Comparison of ENCODE assay signal across 1 cellular context in the genomic region with DNA sequence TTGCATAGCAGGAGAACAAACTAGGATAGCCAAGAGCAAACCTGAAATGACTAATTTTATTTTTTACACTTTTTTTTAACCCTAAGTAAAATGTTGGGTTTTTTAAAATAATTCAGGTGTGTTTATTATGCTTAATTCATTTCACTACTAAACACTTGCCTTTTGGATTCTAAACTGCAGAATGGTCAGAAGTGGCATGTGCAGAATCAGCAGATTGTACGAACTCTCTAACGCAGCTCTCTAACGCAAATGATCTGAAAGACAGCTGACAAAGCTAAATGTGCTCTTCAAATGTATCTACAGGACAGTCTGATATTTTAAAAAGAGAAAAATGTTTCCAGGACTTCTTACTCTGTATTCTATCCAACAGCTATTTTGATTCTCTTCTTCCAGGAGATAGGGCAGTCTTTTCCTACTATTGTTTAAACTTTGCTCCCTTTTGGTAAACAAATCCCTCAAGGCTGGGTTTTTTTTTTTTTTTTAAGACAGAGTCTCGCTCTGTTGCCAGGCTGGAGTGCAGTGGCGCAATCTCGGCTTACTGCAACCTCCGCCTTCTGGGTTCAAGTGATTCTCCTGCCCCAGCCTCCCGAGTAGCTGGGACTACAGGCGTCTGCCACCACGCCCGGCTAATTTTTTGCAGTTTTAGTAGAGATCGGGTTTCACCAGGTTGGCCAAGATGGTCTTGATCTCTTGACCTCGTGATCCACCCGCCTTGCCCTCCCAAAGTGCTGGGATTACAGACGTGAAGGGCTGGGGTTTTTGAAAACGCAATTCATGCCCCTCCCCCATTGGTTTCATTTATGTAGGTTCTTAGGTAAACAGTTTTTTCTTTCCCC.
TF ChIP-seq lines count a peak whose summit lies in the region.

No MANE protein-coding gene starts in this region.

TF ChIP-seq in HepG2, 621 proteins besides CTCF, POLR2A, EP300 and RAD21 (continued from another document and continues in another):
- TF ChIP-seq ZMYM3 (CRISPR knock-in tag; IDR thresholded peaks at IDR 0.05): peak; percentile 99
- TF ChIP-seq, protein P1, sequence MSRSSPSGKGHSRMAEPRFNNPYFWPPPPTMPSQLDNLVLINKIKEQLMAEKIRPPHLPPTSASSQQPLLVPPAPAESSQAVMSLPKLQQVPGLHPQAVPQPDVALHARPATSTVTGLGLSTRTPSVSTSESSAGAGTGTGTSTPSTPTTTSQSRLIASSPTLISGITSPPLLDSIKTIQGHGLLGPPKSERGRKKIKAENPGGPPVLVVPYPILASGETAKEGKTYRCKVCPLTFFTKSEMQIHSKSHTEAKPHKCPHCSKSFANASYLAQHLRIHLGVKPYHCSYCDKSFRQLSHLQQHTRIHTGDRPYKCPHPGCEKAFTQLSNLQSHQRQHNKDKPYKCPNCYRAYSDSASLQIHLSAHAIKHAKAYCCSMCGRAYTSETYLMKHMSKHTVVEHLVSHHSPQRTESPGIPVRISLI (CRISPR knock-in tag; IDR thresholded peaks at IDR 0.05; ENCODE audit: borderline replicate concordance): peak; percentile 95
- 0 out of 2 replicates have a peak, but pooled peaks have one; percentile 20 for TF ChIP-seq ZSCAN21 (CRISPR knock-in tag; IDR thresholded peaks at IDR 0.05; ENCODE audit: borderline replicate concordance)
- peak; percentile 97 for TF ChIP-seq GFI1 (CRISPR knock-in tag; IDR thresholded peaks at IDR 0.05; ENCODE audit: borderline replicate concordance)
- TF ChIP-seq GLI4 (CRISPR knock-in tag; IDR thresholded peaks at IDR 0.05; ENCODE audit: borderline replicate concordance): no peak
- TF ChIP-seq, protein P2, sequence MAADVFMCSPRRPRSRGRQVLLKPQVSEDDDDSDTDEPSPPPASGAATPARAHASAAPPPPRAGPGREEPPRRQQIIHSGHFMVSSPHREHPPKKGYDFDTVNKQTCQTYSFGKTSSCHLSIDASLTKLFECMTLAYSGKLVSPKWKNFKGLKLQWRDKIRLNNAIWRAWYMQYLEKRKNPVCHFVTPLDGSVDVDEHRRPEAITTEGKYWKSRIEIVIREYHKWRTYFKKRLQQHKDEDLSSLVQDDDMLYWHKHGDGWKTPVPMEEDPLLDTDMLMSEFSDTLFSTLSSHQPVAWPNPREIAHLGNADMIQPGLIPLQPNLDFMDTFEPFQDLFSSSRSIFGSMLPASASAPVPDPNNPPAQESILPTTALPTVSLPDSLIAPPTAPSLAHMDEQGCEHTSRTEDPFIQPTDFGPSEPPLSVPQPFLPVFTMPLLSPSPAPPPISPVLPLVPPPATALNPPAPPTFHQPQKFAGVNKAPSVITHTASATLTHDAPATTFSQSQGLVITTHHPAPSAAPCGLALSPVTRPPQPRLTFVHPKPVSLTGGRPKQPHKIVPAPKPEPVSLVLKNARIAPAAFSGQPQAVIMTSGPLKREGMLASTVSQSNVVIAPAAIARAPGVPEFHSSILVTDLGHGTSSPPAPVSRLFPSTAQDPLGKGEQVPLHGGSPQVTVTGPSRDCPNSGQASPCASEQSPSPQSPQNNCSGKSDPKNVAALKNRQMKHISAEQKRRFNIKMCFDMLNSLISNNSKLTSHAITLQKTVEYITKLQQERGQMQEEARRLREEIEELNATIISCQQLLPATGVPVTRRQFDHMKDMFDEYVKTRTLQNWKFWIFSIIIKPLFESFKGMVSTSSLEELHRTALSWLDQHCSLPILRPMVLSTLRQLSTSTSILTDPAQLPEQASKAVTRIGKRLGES (CRISPR knock-in tag; IDR thresholded peaks at IDR 0.05; ENCODE audit: borderline replicate concordance): no peak
- TF ChIP-seq, protein P3, sequence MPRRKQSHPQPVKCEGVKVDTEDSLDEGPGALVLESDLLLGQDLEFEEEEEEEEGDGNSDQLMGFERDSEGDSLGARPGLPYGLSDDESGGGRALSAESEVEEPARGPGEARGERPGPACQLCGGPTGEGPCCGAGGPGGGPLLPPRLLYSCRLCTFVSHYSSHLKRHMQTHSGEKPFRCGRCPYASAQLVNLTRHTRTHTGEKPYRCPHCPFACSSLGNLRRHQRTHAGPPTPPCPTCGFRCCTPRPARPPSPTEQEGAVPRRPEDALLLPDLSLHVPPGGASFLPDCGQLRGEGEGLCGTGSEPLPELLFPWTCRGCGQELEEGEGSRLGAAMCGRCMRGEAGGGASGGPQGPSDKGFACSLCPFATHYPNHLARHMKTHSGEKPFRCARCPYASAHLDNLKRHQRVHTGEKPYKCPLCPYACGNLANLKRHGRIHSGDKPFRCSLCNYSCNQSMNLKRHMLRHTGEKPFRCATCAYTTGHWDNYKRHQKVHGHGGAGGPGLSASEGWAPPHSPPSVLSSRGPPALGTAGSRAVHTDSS (CRISPR knock-in tag; conservative IDR thresholded peaks at IDR 0.05): no peak
- TF ChIP-seq RXRA (CRISPR knock-in tag; IDR thresholded peaks at IDR 0.05): no peak
- no peak for TF ChIP-seq EHMT2 (IDR thresholded peaks at IDR 0.05; ENCODE audit: borderline replicate concordance, low read depth, low read length)
- TF ChIP-seq EED (CRISPR knock-in tag; IDR thresholded peaks at IDR 0.05): no peak
- no peak for TF ChIP-seq CREM (IDR thresholded peaks at IDR 0.05)
- TF ChIP-seq CREM (CRISPR knock-in tag; IDR thresholded peaks at IDR 0.05): no peak
- TF ChIP-seq ZNF337 (CRISPR knock-in tag; IDR thresholded peaks at IDR 0.05; ENCODE audit: borderline replicate concordance, low read depth): no peak
- no peak for TF ChIP-seq TAF15 (IDR thresholded peaks at IDR 0.05; ENCODE audit: low read depth, low read length, poor library complexity, severe bottlenecking)
- TF ChIP-seq KMT2A (CRISPR knock-in tag; IDR thresholded peaks at IDR 0.05): peak; percentile 31; the same call in 1 of the 2 replicates
- TF ChIP-seq, protein P4, sequence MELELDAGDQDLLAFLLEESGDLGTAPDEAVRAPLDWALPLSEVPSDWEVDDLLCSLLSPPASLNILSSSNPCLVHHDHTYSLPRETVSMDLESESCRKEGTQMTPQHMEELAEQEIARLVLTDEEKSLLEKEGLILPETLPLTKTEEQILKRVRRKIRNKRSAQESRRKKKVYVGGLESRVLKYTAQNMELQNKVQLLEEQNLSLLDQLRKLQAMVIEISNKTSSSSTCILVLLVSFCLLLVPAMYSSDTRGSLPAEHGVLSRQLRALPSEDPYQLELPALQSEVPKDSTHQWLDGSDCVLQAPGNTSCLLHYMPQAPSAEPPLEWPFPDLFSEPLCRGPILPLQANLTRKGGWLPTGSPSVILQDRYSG (CRISPR knock-in tag; IDR thresholded peaks at IDR 0.05): no peak
- TF ChIP-seq MXD4 (CRISPR knock-in tag; IDR thresholded peaks at IDR 0.05): no peak
- TF ChIP-seq SOX13 (IDR thresholded peaks at IDR 0.05): no peak
- TF ChIP-seq SOX13 (CRISPR knock-in tag; conservative IDR thresholded peaks at IDR 0.05 in 1 of 2, IDR thresholded peaks at IDR 0.05 in 1 of 2): peak in 1 of 2 experiments; percentile 43; a peak in 2 of 4 replicates
- no peak for TF ChIP-seq ZNF557 (CRISPR knock-in tag; IDR thresholded peaks at IDR 0.05)
- 0 out of 2 replicates have a peak, but pooled peaks have one; percentile 23 for TF ChIP-seq NR2F2 (IDR thresholded peaks at IDR 0.05; ENCODE audit: borderline replicate concordance, low read depth)
- no peak for TF ChIP-seq NFE2 (CRISPR knock-in tag; IDR thresholded peaks at IDR 0.05)
- TF ChIP-seq REL (CRISPR knock-in tag; conservative IDR thresholded peaks at IDR 0.05): no peak
- 0 out of 2 replicates have a peak, but pooled peaks have one; percentile 8 for TF ChIP-seq ZNF644 (CRISPR knock-in tag; IDR thresholded peaks at IDR 0.05; ENCODE audit: low read depth)
- TF ChIP-seq, protein P5, sequence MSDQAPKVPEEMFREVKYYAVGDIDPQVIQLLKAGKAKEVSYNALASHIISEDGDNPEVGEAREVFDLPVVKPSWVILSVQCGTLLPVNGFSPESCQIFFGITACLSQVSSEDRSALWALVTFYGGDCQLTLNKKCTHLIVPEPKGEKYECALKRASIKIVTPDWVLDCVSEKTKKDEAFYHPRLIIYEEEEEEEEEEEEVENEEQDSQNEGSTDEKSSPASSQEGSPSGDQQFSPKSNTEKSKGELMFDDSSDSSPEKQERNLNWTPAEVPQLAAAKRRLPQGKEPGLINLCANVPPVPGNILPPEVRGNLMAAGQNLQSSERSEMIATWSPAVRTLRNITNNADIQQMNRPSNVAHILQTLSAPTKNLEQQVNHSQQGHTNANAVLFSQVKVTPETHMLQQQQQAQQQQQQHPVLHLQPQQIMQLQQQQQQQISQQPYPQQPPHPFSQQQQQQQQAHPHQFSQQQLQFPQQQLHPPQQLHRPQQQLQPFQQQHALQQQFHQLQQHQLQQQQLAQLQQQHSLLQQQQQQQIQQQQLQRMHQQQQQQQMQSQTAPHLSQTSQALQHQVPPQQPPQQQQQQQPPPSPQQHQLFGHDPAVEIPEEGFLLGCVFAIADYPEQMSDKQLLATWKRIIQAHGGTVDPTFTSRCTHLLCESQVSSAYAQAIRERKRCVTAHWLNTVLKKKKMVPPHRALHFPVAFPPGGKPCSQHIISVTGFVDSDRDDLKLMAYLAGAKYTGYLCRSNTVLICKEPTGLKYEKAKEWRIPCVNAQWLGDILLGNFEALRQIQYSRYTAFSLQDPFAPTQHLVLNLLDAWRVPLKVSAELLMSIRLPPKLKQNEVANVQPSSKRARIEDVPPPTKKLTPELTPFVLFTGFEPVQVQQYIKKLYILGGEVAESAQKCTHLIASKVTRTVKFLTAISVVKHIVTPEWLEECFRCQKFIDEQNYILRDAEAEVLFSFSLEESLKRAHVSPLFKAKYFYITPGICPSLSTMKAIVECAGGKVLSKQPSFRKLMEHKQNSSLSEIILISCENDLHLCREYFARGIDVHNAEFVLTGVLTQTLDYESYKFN (CRISPR knock-in tag; conservative IDR thresholded peaks at IDR 0.05): peak; percentile 76
- TF ChIP-seq NKX3-1 (CRISPR knock-in tag; IDR thresholded peaks at IDR 0.05): no peak
- TF ChIP-seq, protein P6, sequence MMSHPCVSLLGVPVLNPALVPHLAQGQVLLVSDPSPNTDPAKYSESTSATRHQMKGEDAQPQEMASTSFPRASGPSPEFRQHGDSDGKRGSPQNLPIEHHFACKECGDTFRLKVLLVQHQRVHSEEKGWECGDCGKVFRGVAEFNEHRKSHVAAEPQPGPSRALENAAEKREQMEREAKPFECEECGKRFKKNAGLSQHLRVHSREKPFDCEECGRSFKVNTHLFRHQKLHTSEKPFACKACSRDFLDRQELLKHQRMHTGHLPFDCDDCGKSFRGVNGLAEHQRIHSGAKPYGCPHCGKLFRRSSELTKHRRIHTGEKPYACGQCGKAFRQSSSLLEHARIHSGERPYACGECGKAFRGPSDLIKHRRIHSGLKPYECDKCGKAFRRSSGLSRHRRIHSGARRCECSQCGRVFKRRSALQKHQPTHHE (CRISPR knock-in tag; IDR thresholded peaks at IDR 0.05; ENCODE audit: borderline replicate concordance): no peak
- TF ChIP-seq NR2F1 (CRISPR knock-in tag; IDR thresholded peaks at IDR 0.05): peak in 1 of 2 experiments; percentile 15; a peak in 1 of 4 replicates
- peak; percentile 52; the same call in 1 of the 2 replicates for TF ChIP-seq PHF21A (CRISPR knock-in tag; IDR thresholded peaks at IDR 0.05)
- TF ChIP-seq, protein P7, sequence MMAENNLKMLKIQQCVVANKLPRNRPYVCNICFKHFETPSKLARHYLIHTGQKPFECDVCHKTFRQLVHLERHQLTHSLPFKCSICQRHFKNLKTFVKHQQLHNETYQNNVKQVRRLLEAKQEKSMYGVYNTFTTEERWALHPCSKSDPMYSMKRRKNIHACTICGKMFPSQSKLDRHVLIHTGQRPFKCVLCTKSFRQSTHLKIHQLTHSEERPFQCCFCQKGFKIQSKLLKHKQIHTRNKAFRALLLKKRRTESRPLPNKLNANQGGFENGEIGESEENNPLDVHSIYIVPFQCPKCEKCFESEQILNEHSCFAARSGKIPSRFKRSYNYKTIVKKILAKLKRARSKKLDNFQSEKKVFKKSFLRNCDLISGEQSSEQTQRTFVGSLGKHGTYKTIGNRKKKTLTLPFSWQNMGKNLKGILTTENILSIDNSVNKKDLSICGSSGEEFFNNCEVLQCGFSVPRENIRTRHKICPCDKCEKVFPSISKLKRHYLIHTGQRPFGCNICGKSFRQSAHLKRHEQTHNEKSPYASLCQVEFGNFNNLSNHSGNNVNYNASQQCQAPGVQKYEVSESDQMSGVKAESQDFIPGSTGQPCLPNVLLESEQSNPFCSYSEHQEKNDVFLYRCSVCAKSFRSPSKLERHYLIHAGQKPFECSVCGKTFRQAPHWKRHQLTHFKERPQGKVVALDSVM (CRISPR knock-in tag; IDR thresholded peaks at IDR 0.05): peak; percentile 100
- no peak for TF ChIP-seq THYN1 (CRISPR knock-in tag; IDR thresholded peaks at IDR 0.05; ENCODE audit: borderline replicate concordance, low read depth)
- TF ChIP-seq ELF3 (CRISPR knock-in tag; IDR thresholded peaks at IDR 0.05): peak; percentile 42; the same call in 1 of the 2 replicates
- TF ChIP-seq, protein P8, sequence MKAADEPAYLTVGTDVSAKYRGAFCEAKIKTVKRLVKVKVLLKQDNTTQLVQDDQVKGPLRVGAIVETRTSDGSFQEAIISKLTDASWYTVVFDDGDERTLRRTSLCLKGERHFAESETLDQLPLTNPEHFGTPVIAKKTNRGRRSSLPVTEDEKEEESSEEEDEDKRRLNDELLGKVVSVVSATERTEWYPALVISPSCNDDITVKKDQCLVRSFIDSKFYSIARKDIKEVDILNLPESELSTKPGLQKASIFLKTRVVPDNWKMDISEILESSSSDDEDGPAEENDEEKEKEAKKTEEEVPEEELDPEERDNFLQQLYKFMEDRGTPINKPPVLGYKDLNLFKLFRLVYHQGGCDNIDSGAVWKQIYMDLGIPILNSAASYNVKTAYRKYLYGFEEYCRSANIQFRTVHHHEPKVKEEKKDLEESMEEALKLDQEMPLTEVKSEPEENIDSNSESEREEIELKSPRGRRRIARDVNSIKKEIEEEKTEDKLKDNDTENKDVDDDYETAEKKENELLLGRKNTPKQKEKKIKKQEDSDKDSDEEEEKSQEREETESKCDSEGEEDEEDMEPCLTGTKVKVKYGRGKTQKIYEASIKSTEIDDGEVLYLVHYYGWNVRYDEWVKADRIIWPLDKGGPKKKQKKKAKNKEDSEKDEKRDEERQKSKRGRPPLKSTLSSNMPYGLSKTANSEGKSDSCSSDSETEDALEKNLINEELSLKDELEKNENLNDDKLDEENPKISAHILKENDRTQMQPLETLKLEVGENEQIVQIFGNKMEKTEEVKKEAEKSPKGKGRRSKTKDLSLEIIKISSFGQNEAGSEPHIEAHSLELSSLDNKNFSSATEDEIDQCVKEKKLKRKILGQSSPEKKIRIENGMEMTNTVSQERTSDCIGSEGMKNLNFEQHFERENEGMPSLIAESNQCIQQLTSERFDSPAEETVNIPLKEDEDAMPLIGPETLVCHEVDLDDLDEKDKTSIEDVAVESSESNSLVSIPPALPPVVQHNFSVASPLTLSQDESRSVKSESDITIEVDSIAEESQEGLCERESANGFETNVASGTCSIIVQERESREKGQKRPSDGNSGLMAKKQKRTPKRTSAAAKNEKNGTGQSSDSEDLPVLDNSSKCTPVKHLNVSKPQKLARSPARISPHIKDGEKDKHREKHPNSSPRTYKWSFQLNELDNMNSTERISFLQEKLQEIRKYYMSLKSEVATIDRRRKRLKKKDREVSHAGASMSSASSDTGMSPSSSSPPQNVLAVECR (CRISPR knock-in tag; IDR thresholded peaks at IDR 0.05; ENCODE audit: borderline replicate concordance): no peak
- no peak for TF ChIP-seq WIZ (CRISPR knock-in tag; IDR thresholded peaks at IDR 0.05)
- 0 out of 2 replicates have a peak, but pooled peaks have one; percentile 49 for TF ChIP-seq ZNF430 (CRISPR knock-in tag; IDR thresholded peaks at IDR 0.05)
- TF ChIP-seq ADNP (CRISPR knock-in tag; IDR thresholded peaks at IDR 0.05): peak; percentile 91
